In the genomic region with DNA sequence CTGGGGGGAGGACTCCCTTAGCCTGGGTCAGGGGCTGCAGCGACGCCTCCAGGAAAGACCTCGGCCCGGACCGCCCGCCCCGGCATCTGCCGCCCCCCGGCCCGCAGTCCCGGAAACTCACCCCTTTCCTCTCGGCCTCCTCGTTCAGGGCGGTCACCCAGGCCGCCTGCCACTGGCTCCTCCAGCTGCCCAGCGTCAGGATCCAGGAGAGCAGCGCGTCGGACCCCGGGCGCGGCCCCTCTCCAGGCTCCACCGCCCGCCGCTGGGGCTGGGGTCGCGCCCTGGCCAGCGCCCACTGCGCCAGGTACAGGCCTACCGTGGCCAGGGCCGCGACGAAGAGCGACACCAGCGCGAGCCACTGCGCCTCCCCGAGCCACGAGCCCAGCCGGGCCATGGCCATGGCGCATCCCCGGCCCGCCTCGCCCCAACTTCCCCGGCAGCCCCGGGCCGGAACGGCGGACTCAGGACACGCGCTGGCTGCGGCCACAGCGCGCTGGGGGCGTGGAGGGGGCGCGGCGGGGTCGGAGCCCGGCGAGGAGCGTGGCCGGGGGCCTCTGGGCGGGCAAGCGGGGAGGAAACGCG, we compare ENCODE assay signal across 8 cellular contexts. TPM values are rescaled to one million over a fixed set of nuclear protein-coding genes. Genes with fewer than 3 reads are reported as not detected.
DNase-seq lines count a peak whose midpoint lies in the region; ATAC-seq and TF ChIP-seq lines count a peak whose summit lies in the region.

No MANE protein-coding gene starts in this region.

- POLR2A ChIA-PET in activated CD4-positive, alpha-beta T cell treated with anti-CD3 and anti-CD28 coated beads, Interleukin-2, amount 10 ng/mL, durations not matched to agents 7 days and 5 days (lab: Charles Lee), result no interaction called here

- no peak for TF ChIP-seq EP300 in Ishikawa (IDR thresholded peaks at IDR 0.05; ENCODE audit: borderline replicate concordance)

- H3K9me3 ChIP-seq in mucosa of stomach (ENCODE audit: control insufficient read depth, low read length), result no peaks in the 10 kb centered on the region

- H3K4me3 ChIP-seq in dorsolateral prefrontal cortex (peak overlapping the region; percentile 37 to 80 (median 70)), mucosa of stomach (ENCODE audit: low read length) (peak overlapping the region; percentile 65)

- H3K4me1 Mint-ChIP-seq in activated CD4-positive, alpha-beta T cell treated with anti-CD3 and anti-CD28 coated beads, Interleukin-2, amount 10 ng/mL, durations not matched to agents 24 days and 14 days, result peaks cover 14% of the 10 kb centered on the region
- H3K4me1 Mint-ChIP-seq in activated CD4-positive, alpha-beta T cell treated with anti-CD3 and anti-CD28 coated beads, Interleukin-2, amount 10 ng/mL, durations not matched to agents 7 days and 5 days, result peaks cover 17% of the 10 kb centered on the region

- H3K27ac Mint-ChIP-seq in activated CD4-positive, alpha-beta T cell treated with anti-CD3 and anti-CD28 coated beads, Interleukin-2, amount 10 ng/mL, durations not matched to agents 24 days and 14 days, result no peak overlapping the region
- H3K27ac Mint-ChIP-seq in activated CD4-positive, alpha-beta T cell treated with anti-CD3 and anti-CD28 coated beads, Interleukin-2, amount 10 ng/mL, durations not matched to agents 7 days and 5 days, result no peak overlapping the region

- CTCF ChIA-PET in activated CD4-positive, alpha-beta T cell treated with anti-CD3 and anti-CD28 coated beads, Interleukin-2, amount 10 ng/mL, durations not matched to agents 7 days and 5 days (lab: Charles Lee), result no interaction called here

- intact Hi-C loops in activated CD4-positive, alpha-beta T cell treated with anti-CD3 and anti-CD28 coated beads, Interleukin-2, amount 10 ng/mL, durations not matched to agents 24 days and 14 days (cut with micrococcal nuclease), result no loop called here
- intact Hi-C loops in dorsolateral prefrontal cortex (cut with DNase I), result loop anchor here (5.0 to 10.0 kb wide), 2 partner anchors 79 to 159 kb away; a partner anchor contains a TSS

- peaks cover 27% of the 10 kb centered on the region for H3K4me1 ChIP-seq in mucosa of stomach (ENCODE audit: control insufficient read depth, insufficient read depth, low read length)

- H3K9ac ChIP-seq in mucosa of stomach (ENCODE audit: low read length), result peak overlapping the region; percentile 64

- no peaks in the 10 kb centered on the region for H3K36me3 Mint-ChIP-seq in activated CD4-positive, alpha-beta T cell treated with anti-CD3 and anti-CD28 coated beads, Interleukin-2, amount 10 ng/mL, durations not matched to agents 24 days and 14 days (ENCODE audit: low read depth)
- no peaks in the 10 kb centered on the region for H3K36me3 Mint-ChIP-seq in activated CD4-positive, alpha-beta T cell treated with anti-CD3 and anti-CD28 coated beads, Interleukin-2, amount 10 ng/mL, durations not matched to agents 7 days and 5 days (ENCODE audit: low read depth)

- no peak for ATAC-seq in HG02973 (IDR thresholded peaks at IDR 0.05; ENCODE audit: unreplicated experiment)

- H3K27me3 ChIP-seq in dorsolateral prefrontal cortex (no peaks in the 10 kb centered on the region), mucosa of stomach (ENCODE audit: control insufficient read depth, insufficient read depth, low read length) (peaks cover 4% of the 10 kb centered on the region)

- H3K36me3 ChIP-seq in mucosa of stomach (ENCODE audit: control insufficient read depth, insufficient read depth, low read length), result no peaks in the 10 kb centered on the region

- TF ChIP-seq CTCF in dorsolateral prefrontal cortex (IDR thresholded peaks at IDR 0.05 in 54 of 56, conservative IDR thresholded peaks at IDR 0.05 in 2 of 56; ENCODE audit: low read depth in 1 of 56, partially characterized antibody in 56 of 56), result no peak

- peak overlapping the region in 48 of 59 donors; percentile 4 to 82 (median 62) for H3K27ac ChIP-seq in dorsolateral prefrontal cortex

- peak; percentile 61 for DNase-seq in activated CD4-positive, alpha-beta T cell treated with anti-CD3 and anti-CD28 coated beads, Interleukin-2, amount 10 ng/mL, durations not matched to agents 24 days and 14 days
- DNase-seq in activated CD4-positive, alpha-beta T cell treated with anti-CD3 and anti-CD28 coated beads, Interleukin-2, amount 10 ng/mL, durations not matched to agents 7 days and 5 days, result no peak
- DNase-seq in dorsolateral prefrontal cortex, result no peak
- no peak for DNase-seq in SHP77 (lab: John Stamatoyannopoulos, UW)
- DNase-seq in iPS-NIHi7 (ENCODE audit: extremely low spot score), result no peak

- H3K4me3 Mint-ChIP-seq in activated CD4-positive, alpha-beta T cell treated with anti-CD3 and anti-CD28 coated beads, Interleukin-2, amount 10 ng/mL, durations not matched to agents 24 days and 14 days, result peak overlapping the region; percentile 61
- no peak overlapping the region for H3K4me3 Mint-ChIP-seq in activated CD4-positive, alpha-beta T cell treated with anti-CD3 and anti-CD28 coated beads, Interleukin-2, amount 10 ng/mL, durations not matched to agents 7 days and 5 days

- H3K27me3 Mint-ChIP-seq in activated CD4-positive, alpha-beta T cell treated with anti-CD3 and anti-CD28 coated beads, Interleukin-2, amount 10 ng/mL, durations not matched to agents 24 days and 14 days, result peaks cover 20% of the 10 kb centered on the region
- peaks cover 22% of the 10 kb centered on the region for H3K27me3 Mint-ChIP-seq in activated CD4-positive, alpha-beta T cell treated with anti-CD3 and anti-CD28 coated beads, Interleukin-2, amount 10 ng/mL, durations not matched to agents 7 days and 5 days

- no peaks in the 10 kb centered on the region for H3K9me3 Mint-ChIP-seq in activated CD4-positive, alpha-beta T cell treated with anti-CD3 and anti-CD28 coated beads, Interleukin-2, amount 10 ng/mL, durations not matched to agents 24 days and 14 days
- H3K9me3 Mint-ChIP-seq in activated CD4-positive, alpha-beta T cell treated with anti-CD3 and anti-CD28 coated beads, Interleukin-2, amount 10 ng/mL, durations not matched to agents 7 days and 5 days, result no peaks in the 10 kb centered on the region

- no peak for TF ChIP-seq RAD21 in Ishikawa (IDR thresholded peaks at IDR 0.05; ENCODE audit: low read depth)

TF ChIP-seq in Ishikawa, 13 proteins besides CTCF, POLR2A, EP300 and RAD21:
- TF ChIP-seq TCF12 (IDR thresholded peaks at IDR 0.05; ENCODE audit: low read depth), result no peak
- TF ChIP-seq EGR1 (IDR thresholded peaks at IDR 0.05), result no peak
- TF ChIP-seq ZBTB7A (IDR thresholded peaks at IDR 0.05; ENCODE audit: low read depth), result peak; percentile 73; the same call in 1 of the 2 replicates
- no peak for TF ChIP-seq YY1 (IDR thresholded peaks at IDR 0.05; ENCODE audit: low read depth)
- no peak for TF ChIP-seq NFIC (IDR thresholded peaks at IDR 0.05)
- TF ChIP-seq, protein P1, sequence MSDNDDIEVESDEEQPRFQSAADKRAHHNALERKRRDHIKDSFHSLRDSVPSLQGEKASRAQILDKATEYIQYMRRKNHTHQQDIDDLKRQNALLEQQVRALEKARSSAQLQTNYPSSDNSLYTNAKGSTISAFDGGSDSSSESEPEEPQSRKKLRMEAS (IDR thresholded peaks at IDR 0.05), result peak; percentile 22; the same call in 1 of the 2 replicates
- no peak for TF ChIP-seq CEBPB (IDR thresholded peaks at IDR 0.05)
- no peak for TF ChIP-seq CREB1 (IDR thresholded peaks at IDR 0.05; ENCODE audit: low read depth)

RNA-seq across cellular contexts. Expression of a gene that starts 0.5 kb away (rescaled TPM):
- total RNA-seq in activated CD4-positive, alpha-beta T cell treated with anti-CD3 and anti-CD28 coated beads, Interleukin-2, amount 10 ng/mL, durations not matched to agents 24 days and 14 days, result 9.3 and 10.6 TPM in 2 replicates
- total RNA-seq in activated CD4-positive, alpha-beta T cell treated with anti-CD3 and anti-CD28 coated beads, Interleukin-2, amount 10 ng/mL, durations not matched to agents 7 days and 5 days, result 1 to 10 TPM; 7.0 to 8.8 TPM
- 10 to 100 TPM; 19.9 to 80.8 (median 42.7) TPM for total RNA-seq in dorsolateral prefrontal cortex

RNA-seq across cellular contexts. Expression of a gene that starts 56.8 kb away (rescaled TPM):
- 35.3 and 38.1 TPM in 2 replicates for total RNA-seq in activated CD4-positive, alpha-beta T cell treated with anti-CD3 and anti-CD28 coated beads, Interleukin-2, amount 10 ng/mL, durations not matched to agents 24 days and 14 days
- 10 to 100 TPM; 22.1 to 22.6 TPM for total RNA-seq in activated CD4-positive, alpha-beta T cell treated with anti-CD3 and anti-CD28 coated beads, Interleukin-2, amount 10 ng/mL, durations not matched to agents 7 days and 5 days
- 10 to 100 TPM; 17.2 to 47.7 (median 24.6) TPM for total RNA-seq in dorsolateral prefrontal cortex
